ENCODE assay signal across 8 cellular contexts in genomic region chr22:31346733-31347250, GRCh38. TPM values are rescaled to one million over a fixed set of nuclear protein-coding genes. Genes with fewer than 3 reads are reported as not detected.
A peak's percentile ranks its signal among the peaks of the same experiment; 100 is the strongest.
DNase-seq lines count a peak whose midpoint lies in the region; ATAC-seq and TF ChIP-seq lines count a peak whose summit lies in the region.

No MANE protein-coding gene starts in this region.

- H3K79me2 ChIP-seq in HCT116 (ENCODE audit: insufficient read depth, low read length): peaks cover 37% of the 10 kb centered on the region

- H3K27ac ChIP-seq in CD8-positive, alpha-beta memory T cell (ENCODE audit: low read depth, low read length): peak overlapping the region; percentile 48
- peak overlapping the region; percentile 89 for H3K27ac ChIP-seq in HCT116 (ENCODE audit: low read depth, low read length)

- no peaks in the 10 kb centered on the region for H3K9me2 ChIP-seq in HCT116 (ENCODE audit: insufficient read depth)

- TSS peak; percentile 57 for BruUV-seq in HCT116 (replicated peaks; lab: Mats Ljungman, UMichigan)

- no peaks in the 10 kb centered on the region for H3K27me3 ChIP-seq in CD8-positive, alpha-beta memory T cell (ENCODE audit: insufficient read depth, low read length, poor library complexity, severe bottlenecking)
- H3K27me3 ChIP-seq in HCT116 (ENCODE audit: insufficient read depth, low read length): no peaks in the 10 kb centered on the region

- H4K20me1 ChIP-seq in HCT116 (ENCODE audit: insufficient read depth): no peaks in the 10 kb centered on the region

- peaks cover 37% of the 10 kb centered on the region for H3K4me1 ChIP-seq in CD8-positive, alpha-beta memory T cell (ENCODE audit: insufficient read depth, low read length)
- peaks cover 30 to 47% of the 10 kb centered on the region in 2 experiments for H3K4me1 ChIP-seq in HCT116 (ENCODE audit: control insufficient read depth in 1 of 2, insufficient read depth in 2 of 2, low read length in 2 of 2)

- peaks cover 37 to 46% (median 38%) of the 10 kb centered on the region in 3 donors for H3K4me1 Mint-ChIP-seq in CD8-positive, alpha-beta memory T cell
- peaks cover 37% of the 10 kb centered on the region for H3K4me1 Mint-ChIP-seq in activated T-helper 1 cell treated with anti-CD3 and anti-CD28 coated beads, Interleukin-12 subunit alpha, Interleukin-12 subunit beta, Interleukin-2, Interleukin-4 antibody, amounts not matched to agents 30 ng/mL and 10 ng/mL and 1 ng/mL, durations not matched to agents 14 hours and 24 hours and 36 hours (ENCODE audit: low read depth)
- peaks cover 54% of the 10 kb centered on the region for H3K4me1 Mint-ChIP-seq in neural crest cell

- intact Hi-C loops in HCT116 (cut with micrococcal nuclease): loop anchor here (2.0 to 10.0 kb wide), 2 partner anchors 52 to 288 kb away; partner anchors contain the start of gene DRG1
- intact Hi-C loops in activated T-helper 1 cell treated with anti-CD3 and anti-CD28 coated beads, Interleukin-12 subunit alpha, Interleukin-12 subunit beta, Interleukin-2, Interleukin-4 antibody, amounts not matched to agents 30 ng/mL and 10 ng/mL and 1 ng/mL, durations not matched to agents 14 hours and 24 hours and 36 hours (cut with micrococcal nuclease): loop anchor here (1.0 to 5.0 kb wide), 4 partner anchors 53 to 406 kb away; partner anchors contain the start of genes DEPDC5, DRG1, EIF4ENIF1 and PRR14L

- POLR2A ChIA-PET in CD8-positive, alpha-beta memory T cell (lab: Charles Lee): interaction anchor here (0.6 to 2.2 kb wide), 14 partner anchors 10 to 407 kb away, joined by 3 to 32 read pairs (median 3); partner anchors contain the start of genes DEPDC5, DRG1, PIK3IP1 and SFI1
- POLR2A ChIA-PET in HCT116 (lab: Charles Lee): interaction anchor here (0.8 to 1.7 kb wide), 2 partner anchors 9 to 50 kb away, joined by 3 to 4 read pairs; no protein-coding TSS in a partner anchor

- H3K4me2 ChIP-seq in HCT116 (ENCODE audit: low read length): peak overlapping the region; percentile 93

- peaks cover 23% of the 10 kb centered on the region for H3K36me3 ChIP-seq in CD8-positive, alpha-beta memory T cell (ENCODE audit: insufficient read depth, low read length)
- peaks cover 2 to 5% of the 10 kb centered on the region in 2 experiments; a peak in 3 of 4 replicates for H3K36me3 ChIP-seq in HCT116 (ENCODE audit: control insufficient read depth in 1 of 2, insufficient read depth in 2 of 2, low read length in 2 of 2)

- H3K4me3 Mint-ChIP-seq in CD8-positive, alpha-beta memory T cell: peak overlapping the region; percentile 80 to 94 (median 85)
- H3K4me3 Mint-ChIP-seq in activated T-helper 1 cell treated with anti-CD3 and anti-CD28 coated beads, Interleukin-12 subunit alpha, Interleukin-12 subunit beta, Interleukin-2, Interleukin-4 antibody, amounts not matched to agents 30 ng/mL and 10 ng/mL and 1 ng/mL, durations not matched to agents 14 hours and 24 hours and 36 hours: peak overlapping the region; percentile 85
- H3K4me3 Mint-ChIP-seq in neural crest cell: peak overlapping the region; percentile 94

- CTCF ChIA-PET in CD8-positive, alpha-beta memory T cell (lab: Charles Lee): interaction anchor here (0.9 to 1.7 kb wide), 6 partner anchors 9 to 262 kb away, joined by 3 to 12 read pairs (median 3); partner anchors contain the start of gene PIK3IP1
- CTCF ChIA-PET in HCT116 (lab: Charles Lee): interaction anchor here (1.4 to 1.5 kb wide), 2 partner anchors 34 to 105 kb away, joined by 3 to 8 read pairs; no protein-coding TSS in a partner anchor

- peak overlapping the region in 6 of 8 donors; percentile 23 to 91 (median 65) for H3K27ac Mint-ChIP-seq in CD8-positive, alpha-beta memory T cell
- H3K27ac Mint-ChIP-seq in activated T-helper 1 cell treated with anti-CD3 and anti-CD28 coated beads, Interleukin-12 subunit alpha, Interleukin-12 subunit beta, Interleukin-2, Interleukin-4 antibody, amounts not matched to agents 30 ng/mL and 10 ng/mL and 1 ng/mL, durations not matched to agents 14 hours and 24 hours and 36 hours: peak overlapping the region; percentile 76
- peak overlapping the region; percentile 98 for H3K27ac Mint-ChIP-seq in neural crest cell (ENCODE audit: unreplicated experiment)

- ATAC-seq in HCT116 (peak; percentile 35), GM18909 (IDR thresholded peaks at IDR 0.05; ENCODE audit: poor library complexity, unreplicated experiment) (no peak), HG03135 (IDR thresholded peaks at IDR 0.05; ENCODE audit: unreplicated experiment) (no peak)

- TF ChIP-seq POLR2A in HCT116 (IDR thresholded peaks at IDR 0.05; ENCODE audit: borderline replicate concordance, extremely low read depth, insufficient read depth, insufficient read length): no peak

- H3K9me3 ChIP-seq in CD8-positive, alpha-beta memory T cell (ENCODE audit: low read length): no peaks in the 10 kb centered on the region
- no peaks in the 10 kb centered on the region for H3K9me3 ChIP-seq in HCT116 (ENCODE audit: control insufficient read depth in 1 of 2, insufficient read depth in 1 of 2, low read depth in 1 of 2, low read length in 2 of 2)

- H2AFZ ChIP-seq in HCT116 (ENCODE audit: low read depth, low read length, poor library complexity, severe bottlenecking): no peak overlapping the region

- RAD21 ChIA-PET in HCT116 (lab: Charles Lee; ENCODE audit: low non-redundant PET in 1 of 2, low total read pairs in 2 of 2, uncharacterized antibody in 2 of 2, unreplicated experiment in 2 of 2): no interaction called here

- no peaks in the 10 kb centered on the region for H3K9me3 Mint-ChIP-seq in CD8-positive, alpha-beta memory T cell
- no peaks in the 10 kb centered on the region for H3K9me3 Mint-ChIP-seq in activated T-helper 1 cell treated with anti-CD3 and anti-CD28 coated beads, Interleukin-12 subunit alpha, Interleukin-12 subunit beta, Interleukin-2, Interleukin-4 antibody, amounts not matched to agents 30 ng/mL and 10 ng/mL and 1 ng/mL, durations not matched to agents 14 hours and 24 hours and 36 hours
- H3K9me3 Mint-ChIP-seq in neural crest cell: no peaks in the 10 kb centered on the region

- H3K4me3 ChIP-seq in CD8-positive, alpha-beta memory T cell (ENCODE audit: low read length): peak overlapping the region; percentile 77
- peak overlapping the region; percentile 74 to 80 for H3K4me3 ChIP-seq in HCT116 (replicated peaks in 1 of 2; ENCODE audit: low read depth in 1 of 2, low read length in 2 of 2)
- H3K4me3 ChIP-seq in fibroblast of villous mesenchyme (ENCODE audit: low read depth, low read length): peak overlapping the region; percentile 70

- H3K27me3 Mint-ChIP-seq in CD8-positive, alpha-beta memory T cell: peaks cover 0 to 1% of the 10 kb centered on the region in 2 donors
- no peaks in the 10 kb centered on the region for H3K27me3 Mint-ChIP-seq in activated T-helper 1 cell treated with anti-CD3 and anti-CD28 coated beads, Interleukin-12 subunit alpha, Interleukin-12 subunit beta, Interleukin-2, Interleukin-4 antibody, amounts not matched to agents 30 ng/mL and 10 ng/mL and 1 ng/mL, durations not matched to agents 14 hours and 24 hours and 36 hours (ENCODE audit: insufficient read depth)
- peaks cover 5% of the 10 kb centered on the region for H3K27me3 Mint-ChIP-seq in neural crest cell (ENCODE audit: low read depth)

- TF ChIP-seq RAD21 in HCT116 (IDR thresholded peaks at IDR 0.05; ENCODE audit: low read depth): no peak

- peaks cover 0 to 33% (median 0%) of the 10 kb centered on the region in 3 donors for H3K36me3 Mint-ChIP-seq in CD8-positive, alpha-beta memory T cell
- H3K36me3 Mint-ChIP-seq in activated T-helper 1 cell treated with anti-CD3 and anti-CD28 coated beads, Interleukin-12 subunit alpha, Interleukin-12 subunit beta, Interleukin-2, Interleukin-4 antibody, amounts not matched to agents 30 ng/mL and 10 ng/mL and 1 ng/mL, durations not matched to agents 14 hours and 24 hours and 36 hours (ENCODE audit: low read depth): peaks cover 30% of the 10 kb centered on the region
- H3K36me3 Mint-ChIP-seq in neural crest cell (ENCODE audit: low read depth): peaks cover 5% of the 10 kb centered on the region

- peak overlapping the region; percentile 92 for H3K9ac ChIP-seq in HCT116 (ENCODE audit: low read length)

- peak; percentile 19 to 74 (median 39) for DNase-seq in CD8-positive, alpha-beta memory T cell
- DNase-seq in HCT116 (ENCODE audit: low read depth, low spot score): no peak
- DNase-seq in NOMO-1 treated with dmso at 0.1 percent for 144 hours (lab: John Stamatoyannopoulos, UW; ENCODE audit: unreplicated experiment): peak; percentile 51
- peak; percentile 28 for DNase-seq in activated T-helper 1 cell treated with anti-CD3 and anti-CD28 coated beads, Interleukin-12 subunit alpha, Interleukin-12 subunit beta, Interleukin-2, Interleukin-4 antibody, amounts not matched to agents 30 ng/mL and 10 ng/mL and 1 ng/mL, durations not matched to agents 14 hours and 24 hours and 36 hours (ENCODE audit: low spot score)
- DNase-seq in fibroblast of villous mesenchyme (ENCODE audit: low read depth): peak; percentile 63
- DNase-seq in neural crest cell (ENCODE audit: low read depth, low spot score): peak; percentile 61

- TF ChIP-seq CTCF in HCT116 (IDR thresholded peaks at IDR 0.05 in 2 of 3, conservative IDR thresholded peaks at IDR 0.05 in 1 of 3; ENCODE audit: borderline replicate concordance in 1 of 3, insufficient read depth in 1 of 3, low read depth in 2 of 3, low read length in 2 of 3) (no peak), fibroblast of villous mesenchyme (IDR thresholded peaks at IDR 0.05; ENCODE audit: insufficient read depth, low read depth, low read length) (no peak), neural crest cell (conservative IDR thresholded peaks at IDR 0.05) (no peak)

RNA-seq across cellular contexts. Expression of gene PATZ1, which starts 0.6 kb away (rescaled TPM):
- total RNA-seq in CD8-positive, alpha-beta memory T cell: 10 to 100 TPM; 32.4 to 35.6 TPM
- polyA plus RNA-seq in CD8-positive, alpha-beta memory T cell: 18.1 TPM
- total RNA-seq in HCT116 (2021; ENCODE audit: unreplicated experiment) (30.6 TPM), fibroblast of villous mesenchyme (15.1 and 19.0 TPM in 2 replicates), neural crest cell (104 and 105 TPM in 2 replicates)
- polyA plus RNA-seq in HCT116 (2012): 26.5 and 31.6 TPM in 2 replicates
- 29.5 and 31.5 TPM in 2 replicates for total RNA-seq in activated T-helper 1 cell treated with anti-CD3 and anti-CD28 coated beads, Interleukin-12 subunit alpha, Interleukin-12 subunit beta, Interleukin-2, Interleukin-4 antibody, amounts not matched to agents 30 ng/mL and 10 ng/mL and 1 ng/mL, durations not matched to agents 14 hours and 24 hours and 36 hours

RNA-seq across cellular contexts. Expression of gene DRG1, which starts 52.6 kb away (rescaled TPM):
- total RNA-seq in CD8-positive, alpha-beta memory T cell: 100 to 1,000 TPM; 115 to 117 TPM
- polyA plus RNA-seq in CD8-positive, alpha-beta memory T cell: 70.1 TPM
- total RNA-seq in HCT116 (2021; ENCODE audit: unreplicated experiment): 68.2 TPM
- polyA plus RNA-seq in HCT116 (2012): 70.4 and 72.0 TPM in 2 replicates
- 113 and 125 TPM in 2 replicates for total RNA-seq in activated T-helper 1 cell treated with anti-CD3 and anti-CD28 coated beads, Interleukin-12 subunit alpha, Interleukin-12 subunit beta, Interleukin-2, Interleukin-4 antibody, amounts not matched to agents 30 ng/mL and 10 ng/mL and 1 ng/mL, durations not matched to agents 14 hours and 24 hours and 36 hours
- total RNA-seq in fibroblast of villous mesenchyme: 75.4 and 92.8 TPM in 2 replicates
- 80.5 and 84.1 TPM in 2 replicates for total RNA-seq in neural crest cell

RNA-seq across cellular contexts. Expression of gene PIK3IP1, which starts 54.5 kb away (rescaled TPM):
- 10 to 100 TPM; 32.2 to 35.3 TPM for total RNA-seq in CD8-positive, alpha-beta memory T cell
- 350 TPM for polyA plus RNA-seq in CD8-positive, alpha-beta memory T cell
- total RNA-seq in HCT116 (2021; ENCODE audit: unreplicated experiment) (1.6 TPM), fibroblast of villous mesenchyme (11.2 and 18.0 TPM in 2 replicates), neural crest cell (1.8 and 2.3 TPM in 2 replicates)
- polyA plus RNA-seq in HCT116 (2012): 1.2 and 1.5 TPM in 2 replicates
- total RNA-seq in activated T-helper 1 cell treated with anti-CD3 and anti-CD28 coated beads, Interleukin-12 subunit alpha, Interleukin-12 subunit beta, Interleukin-2, Interleukin-4 antibody, amounts not matched to agents 30 ng/mL and 10 ng/mL and 1 ng/mL, durations not matched to agents 14 hours and 24 hours and 36 hours: 11.1 and 12.3 TPM in 2 replicates
